Comparison of ENCODE assay signal across 1 cellular context in the genomic region with DNA sequence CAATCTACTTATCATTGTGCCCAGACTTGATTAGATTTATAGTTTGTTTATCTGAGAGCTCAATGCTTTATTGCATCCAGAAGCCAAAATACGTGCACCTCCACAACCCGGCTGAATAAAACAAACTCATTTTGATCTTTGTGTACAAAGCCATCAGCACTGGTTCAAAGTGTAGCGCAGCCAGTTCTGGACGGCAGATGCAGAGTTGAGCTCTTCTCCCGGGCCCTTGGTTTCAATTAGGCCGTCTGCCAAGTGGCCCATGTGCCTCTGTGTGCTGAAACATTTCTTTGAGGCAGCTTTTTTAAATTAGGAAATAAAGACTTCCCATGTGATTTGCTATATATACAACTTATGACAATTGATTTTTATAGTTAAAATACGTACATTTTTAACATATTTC.
TF ChIP-seq lines count a peak whose summit lies in the region.

No MANE protein-coding gene starts in this region.

TF ChIP-seq in HepG2, 621 proteins besides CTCF, POLR2A, EP300 and RAD21 (continued from another document):
- TF ChIP-seq, protein P1, sequence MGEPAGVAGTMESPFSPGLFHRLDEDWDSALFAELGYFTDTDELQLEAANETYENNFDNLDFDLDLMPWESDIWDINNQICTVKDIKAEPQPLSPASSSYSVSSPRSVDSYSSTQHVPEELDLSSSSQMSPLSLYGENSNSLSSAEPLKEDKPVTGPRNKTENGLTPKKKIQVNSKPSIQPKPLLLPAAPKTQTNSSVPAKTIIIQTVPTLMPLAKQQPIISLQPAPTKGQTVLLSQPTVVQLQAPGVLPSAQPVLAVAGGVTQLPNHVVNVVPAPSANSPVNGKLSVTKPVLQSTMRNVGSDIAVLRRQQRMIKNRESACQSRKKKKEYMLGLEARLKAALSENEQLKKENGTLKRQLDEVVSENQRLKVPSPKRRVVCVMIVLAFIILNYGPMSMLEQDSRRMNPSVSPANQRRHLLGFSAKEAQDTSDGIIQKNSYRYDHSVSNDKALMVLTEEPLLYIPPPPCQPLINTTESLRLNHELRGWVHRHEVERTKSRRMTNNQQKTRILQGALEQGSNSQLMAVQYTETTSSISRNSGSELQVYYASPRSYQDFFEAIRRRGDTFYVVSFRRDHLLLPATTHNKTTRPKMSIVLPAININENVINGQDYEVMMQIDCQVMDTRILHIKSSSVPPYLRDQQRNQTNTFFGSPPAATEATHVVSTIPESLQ (CRISPR knock-in tag; conservative IDR thresholded peaks at IDR 0.05), result no peak
- TF ChIP-seq NFATC3 (CRISPR knock-in tag; IDR thresholded peaks at IDR 0.05), result no peak
- no peak for TF ChIP-seq ZNF879 (CRISPR knock-in tag; IDR thresholded peaks at IDR 0.05)
- no peak for TF ChIP-seq EED (CRISPR knock-in tag; IDR thresholded peaks at IDR 0.05)
- TF ChIP-seq, protein P2, sequence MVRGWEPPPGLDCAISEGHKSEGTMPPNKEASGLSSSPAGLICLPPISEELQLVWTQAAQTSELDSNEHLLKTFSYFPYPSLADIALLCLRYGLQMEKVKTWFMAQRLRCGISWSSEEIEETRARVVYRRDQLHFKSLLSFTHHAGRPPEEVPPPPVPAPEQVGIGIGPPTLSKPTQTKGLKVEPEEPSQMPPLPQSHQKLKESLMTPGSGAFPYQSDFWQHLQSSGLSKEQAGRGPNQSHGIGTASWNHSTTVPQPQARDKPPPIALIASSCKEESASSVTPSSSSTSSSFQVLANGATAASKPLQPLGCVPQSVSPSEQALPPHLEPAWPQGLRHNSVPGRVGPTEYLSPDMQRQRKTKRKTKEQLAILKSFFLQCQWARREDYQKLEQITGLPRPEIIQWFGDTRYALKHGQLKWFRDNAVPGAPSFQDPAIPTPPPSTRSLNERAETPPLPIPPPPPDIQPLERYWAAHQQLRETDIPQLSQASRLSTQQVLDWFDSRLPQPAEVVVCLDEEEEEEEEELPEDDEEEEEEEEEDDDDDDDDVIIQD (CRISPR knock-in tag; IDR thresholded peaks at IDR 0.05; ENCODE audit: low read depth), result no peak
- TF ChIP-seq, protein P3, sequence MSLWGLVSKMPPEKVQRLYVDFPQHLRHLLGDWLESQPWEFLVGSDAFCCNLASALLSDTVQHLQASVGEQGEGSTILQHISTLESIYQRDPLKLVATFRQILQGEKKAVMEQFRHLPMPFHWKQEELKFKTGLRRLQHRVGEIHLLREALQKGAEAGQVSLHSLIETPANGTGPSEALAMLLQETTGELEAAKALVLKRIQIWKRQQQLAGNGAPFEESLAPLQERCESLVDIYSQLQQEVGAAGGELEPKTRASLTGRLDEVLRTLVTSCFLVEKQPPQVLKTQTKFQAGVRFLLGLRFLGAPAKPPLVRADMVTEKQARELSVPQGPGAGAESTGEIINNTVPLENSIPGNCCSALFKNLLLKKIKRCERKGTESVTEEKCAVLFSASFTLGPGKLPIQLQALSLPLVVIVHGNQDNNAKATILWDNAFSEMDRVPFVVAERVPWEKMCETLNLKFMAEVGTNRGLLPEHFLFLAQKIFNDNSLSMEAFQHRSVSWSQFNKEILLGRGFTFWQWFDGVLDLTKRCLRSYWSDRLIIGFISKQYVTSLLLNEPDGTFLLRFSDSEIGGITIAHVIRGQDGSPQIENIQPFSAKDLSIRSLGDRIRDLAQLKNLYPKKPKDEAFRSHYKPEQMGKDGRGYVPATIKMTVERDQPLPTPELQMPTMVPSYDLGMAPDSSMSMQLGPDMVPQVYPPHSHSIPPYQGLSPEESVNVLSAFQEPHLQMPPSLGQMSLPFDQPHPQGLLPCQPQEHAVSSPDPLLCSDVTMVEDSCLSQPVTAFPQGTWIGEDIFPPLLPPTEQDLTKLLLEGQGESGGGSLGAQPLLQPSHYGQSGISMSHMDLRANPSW (CRISPR knock-in tag; IDR thresholded peaks at IDR 0.05; ENCODE audit: borderline replicate concordance), result no peak
- peak; percentile 81; the same call in 1 of the 2 replicates for TF ChIP-seq HHEX (CRISPR knock-in tag; IDR thresholded peaks at IDR 0.05)
- TF ChIP-seq JARID2 (CRISPR knock-in tag; IDR thresholded peaks at IDR 0.05; ENCODE audit: insufficient replicate concordance), result no peak
- no peak for TF ChIP-seq KLF12 (CRISPR knock-in tag; IDR thresholded peaks at IDR 0.05; ENCODE audit: borderline replicate concordance)
- TF ChIP-seq ZNF337 (CRISPR knock-in tag; IDR thresholded peaks at IDR 0.05; ENCODE audit: borderline replicate concordance, low read depth), result no peak
- TF ChIP-seq FOXJ3 (CRISPR knock-in tag; IDR thresholded peaks at IDR 0.05; ENCODE audit: borderline replicate concordance), result no peak
- TF ChIP-seq, protein P4, sequence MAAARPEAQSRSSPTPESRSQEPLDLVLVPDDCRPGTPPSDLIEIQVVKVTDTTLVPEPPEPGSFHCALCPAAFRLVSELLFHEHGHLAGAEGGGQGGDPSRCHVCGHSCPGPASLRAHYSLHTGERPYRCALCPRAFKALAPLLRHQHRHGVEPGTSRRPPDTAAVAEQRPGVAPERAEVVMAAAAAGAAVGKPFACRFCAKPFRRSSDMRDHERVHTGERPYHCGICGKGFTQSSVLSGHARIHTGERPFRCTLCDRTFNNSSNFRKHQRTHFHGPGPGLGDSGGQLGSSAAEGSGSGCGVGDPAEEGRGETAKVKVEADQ (CRISPR knock-in tag; IDR thresholded peaks at IDR 0.05; ENCODE audit: borderline replicate concordance), result no peak
- TF ChIP-seq SATB2 (CRISPR knock-in tag; IDR thresholded peaks at IDR 0.05), result no peak
- no peak for TF ChIP-seq SIN3B (IDR thresholded peaks at IDR 0.05; ENCODE audit: low read length)
- 0 out of 2 replicates have a peak, but pooled peaks have one; percentile 31 for TF ChIP-seq ZMYM4 (CRISPR knock-in tag; IDR thresholded peaks at IDR 0.05)
- TF ChIP-seq, protein P5, sequence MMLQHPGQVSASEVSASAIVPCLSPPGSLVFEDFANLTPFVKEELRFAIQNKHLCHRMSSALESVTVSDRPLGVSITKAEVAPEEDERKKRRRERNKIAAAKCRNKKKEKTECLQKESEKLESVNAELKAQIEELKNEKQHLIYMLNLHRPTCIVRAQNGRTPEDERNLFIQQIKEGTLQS (CRISPR knock-in tag; IDR thresholded peaks at IDR 0.05), result no peak
- TF ChIP-seq, protein P6, sequence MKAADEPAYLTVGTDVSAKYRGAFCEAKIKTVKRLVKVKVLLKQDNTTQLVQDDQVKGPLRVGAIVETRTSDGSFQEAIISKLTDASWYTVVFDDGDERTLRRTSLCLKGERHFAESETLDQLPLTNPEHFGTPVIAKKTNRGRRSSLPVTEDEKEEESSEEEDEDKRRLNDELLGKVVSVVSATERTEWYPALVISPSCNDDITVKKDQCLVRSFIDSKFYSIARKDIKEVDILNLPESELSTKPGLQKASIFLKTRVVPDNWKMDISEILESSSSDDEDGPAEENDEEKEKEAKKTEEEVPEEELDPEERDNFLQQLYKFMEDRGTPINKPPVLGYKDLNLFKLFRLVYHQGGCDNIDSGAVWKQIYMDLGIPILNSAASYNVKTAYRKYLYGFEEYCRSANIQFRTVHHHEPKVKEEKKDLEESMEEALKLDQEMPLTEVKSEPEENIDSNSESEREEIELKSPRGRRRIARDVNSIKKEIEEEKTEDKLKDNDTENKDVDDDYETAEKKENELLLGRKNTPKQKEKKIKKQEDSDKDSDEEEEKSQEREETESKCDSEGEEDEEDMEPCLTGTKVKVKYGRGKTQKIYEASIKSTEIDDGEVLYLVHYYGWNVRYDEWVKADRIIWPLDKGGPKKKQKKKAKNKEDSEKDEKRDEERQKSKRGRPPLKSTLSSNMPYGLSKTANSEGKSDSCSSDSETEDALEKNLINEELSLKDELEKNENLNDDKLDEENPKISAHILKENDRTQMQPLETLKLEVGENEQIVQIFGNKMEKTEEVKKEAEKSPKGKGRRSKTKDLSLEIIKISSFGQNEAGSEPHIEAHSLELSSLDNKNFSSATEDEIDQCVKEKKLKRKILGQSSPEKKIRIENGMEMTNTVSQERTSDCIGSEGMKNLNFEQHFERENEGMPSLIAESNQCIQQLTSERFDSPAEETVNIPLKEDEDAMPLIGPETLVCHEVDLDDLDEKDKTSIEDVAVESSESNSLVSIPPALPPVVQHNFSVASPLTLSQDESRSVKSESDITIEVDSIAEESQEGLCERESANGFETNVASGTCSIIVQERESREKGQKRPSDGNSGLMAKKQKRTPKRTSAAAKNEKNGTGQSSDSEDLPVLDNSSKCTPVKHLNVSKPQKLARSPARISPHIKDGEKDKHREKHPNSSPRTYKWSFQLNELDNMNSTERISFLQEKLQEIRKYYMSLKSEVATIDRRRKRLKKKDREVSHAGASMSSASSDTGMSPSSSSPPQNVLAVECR (CRISPR knock-in tag; IDR thresholded peaks at IDR 0.05; ENCODE audit: borderline replicate concordance), result no peak
- no peak for TF ChIP-seq ZFYVE20 (CRISPR knock-in tag; IDR thresholded peaks at IDR 0.05; ENCODE audit: borderline replicate concordance, low read depth)
- TF ChIP-seq PHB2 (IDR thresholded peaks at IDR 0.05; ENCODE audit: partially characterized antibody), result no peak
- no peak for TF ChIP-seq BRCA1 (CRISPR knock-in tag; IDR thresholded peaks at IDR 0.05)
- TF ChIP-seq DMAP1 (CRISPR knock-in tag; IDR thresholded peaks at IDR 0.05), result no peak
- no peak for TF ChIP-seq ZNF260 (CRISPR knock-in tag; IDR thresholded peaks at IDR 0.05; ENCODE audit: borderline replicate concordance, low read depth)
- TF ChIP-seq ZFP41 (CRISPR knock-in tag; IDR thresholded peaks at IDR 0.05; ENCODE audit: borderline replicate concordance), result no peak
- TF ChIP-seq TEAD3 (CRISPR knock-in tag; optimal IDR thresholded peaks at IDR 0.05; ENCODE audit: borderline replicate concordance), result peak; percentile 24
- TF ChIP-seq, protein P7, sequence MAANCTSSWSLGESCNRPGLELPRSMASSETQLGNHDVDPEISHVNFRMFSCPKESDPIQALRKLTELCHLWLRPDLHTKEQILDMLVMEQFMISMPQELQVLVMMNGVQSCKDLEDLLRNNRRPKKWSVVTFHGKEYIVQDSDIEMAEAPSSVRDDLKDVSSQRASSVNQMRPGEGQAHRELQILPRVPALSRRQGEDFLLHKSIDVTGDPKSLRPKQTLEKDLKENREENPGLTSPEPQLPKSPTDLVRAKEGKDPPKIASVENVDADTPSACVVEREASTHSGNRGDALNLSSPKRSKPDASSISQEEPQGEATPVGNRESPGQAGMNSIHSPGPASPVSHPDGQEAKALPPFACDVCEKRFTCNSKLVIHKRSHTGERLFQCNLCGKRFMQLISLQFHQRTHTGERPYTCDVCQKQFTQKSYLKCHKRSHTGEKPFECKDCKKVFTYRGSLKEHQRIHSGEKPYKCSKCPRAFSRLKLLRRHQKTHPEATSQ (CRISPR knock-in tag; IDR thresholded peaks at IDR 0.05; ENCODE audit: borderline replicate concordance), result no peak
- TF ChIP-seq ZZZ3 (CRISPR knock-in tag; IDR thresholded peaks at IDR 0.05; ENCODE audit: borderline replicate concordance), result no peak
- TF ChIP-seq, protein P8, sequence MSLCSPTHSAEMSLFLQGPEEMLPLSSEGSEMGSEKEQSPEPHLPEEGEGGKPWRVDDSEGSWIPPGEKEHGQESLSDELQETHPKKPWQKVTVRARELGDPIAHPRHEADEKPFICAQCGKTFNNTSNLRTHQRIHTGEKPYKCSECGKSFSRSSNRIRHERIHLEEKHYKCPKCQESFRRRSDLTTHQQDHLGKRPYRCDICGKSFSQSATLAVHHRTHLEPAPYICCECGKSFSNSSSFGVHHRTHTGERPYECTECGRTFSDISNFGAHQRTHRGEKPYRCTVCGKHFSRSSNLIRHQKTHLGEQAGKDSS (CRISPR knock-in tag; IDR thresholded peaks at IDR 0.05; ENCODE audit: borderline replicate concordance, low read depth), result no peak
- TF ChIP-seq, protein P9, sequence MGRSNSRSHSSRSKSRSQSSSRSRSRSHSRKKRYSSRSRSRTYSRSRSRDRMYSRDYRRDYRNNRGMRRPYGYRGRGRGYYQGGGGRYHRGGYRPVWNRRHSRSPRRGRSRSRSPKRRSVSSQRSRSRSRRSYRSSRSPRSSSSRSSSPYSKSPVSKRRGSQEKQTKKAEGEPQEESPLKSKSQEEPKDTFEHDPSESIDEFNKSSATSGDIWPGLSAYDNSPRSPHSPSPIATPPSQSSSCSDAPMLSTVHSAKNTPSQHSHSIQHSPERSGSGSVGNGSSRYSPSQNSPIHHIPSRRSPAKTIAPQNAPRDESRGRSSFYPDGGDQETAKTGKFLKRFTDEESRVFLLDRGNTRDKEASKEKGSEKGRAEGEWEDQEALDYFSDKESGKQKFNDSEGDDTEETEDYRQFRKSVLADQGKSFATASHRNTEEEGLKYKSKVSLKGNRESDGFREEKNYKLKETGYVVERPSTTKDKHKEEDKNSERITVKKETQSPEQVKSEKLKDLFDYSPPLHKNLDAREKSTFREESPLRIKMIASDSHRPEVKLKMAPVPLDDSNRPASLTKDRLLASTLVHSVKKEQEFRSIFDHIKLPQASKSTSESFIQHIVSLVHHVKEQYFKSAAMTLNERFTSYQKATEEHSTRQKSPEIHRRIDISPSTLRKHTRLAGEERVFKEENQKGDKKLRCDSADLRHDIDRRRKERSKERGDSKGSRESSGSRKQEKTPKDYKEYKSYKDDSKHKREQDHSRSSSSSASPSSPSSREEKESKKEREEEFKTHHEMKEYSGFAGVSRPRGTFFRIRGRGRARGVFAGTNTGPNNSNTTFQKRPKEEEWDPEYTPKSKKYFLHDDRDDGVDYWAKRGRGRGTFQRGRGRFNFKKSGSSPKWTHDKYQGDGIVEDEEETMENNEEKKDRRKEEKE (IDR thresholded peaks at IDR 0.05), result no peak
